In genomic region chr1:230807029-230807428, GRCh38 we compare ENCODE assay signal across 17 cellular contexts. TPM values are rescaled to one million over a fixed set of nuclear protein-coding genes. Genes with fewer than 3 reads are reported as not detected.
DNase-seq lines count a peak whose midpoint lies in the region; ATAC-seq and TF ChIP-seq lines count a peak whose summit lies in the region.
"Had no signal": no experiment of that assay in that cellular context is flagged by ENCODE, and none has a peak within 500 bp of the region (broad histone marks: within the 10 kb centered on the region; RNA-seq: fewer than 3 reads in every experiment).

No MANE protein-coding gene starts in this region.

- no peaks in the 10 kb centered on the region for H3K4me1 Mint-ChIP-seq in activated naive CD4-positive, alpha-beta T cell treated with anti-CD3 and anti-CD28 coated beads, Interleukin-2, amount 10 ng/mL, durations not matched to agents 7 days and 5 days

- CTCF ChIA-PET in activated naive CD4-positive, alpha-beta T cell treated with anti-CD3 and anti-CD28 coated beads, Interleukin-2, amount 10 ng/mL, durations not matched to agents 7 days and 5 days (lab: Charles Lee): interaction anchor here (1.3 kb wide), 1 partner anchor 8 kb away, joined by 4 read pairs; no protein-coding TSS in a partner anchor

- H3K4me1 ChIP-seq in right cardiac atrium (ENCODE audit: control insufficient read depth, insufficient read depth, low read length): peaks cover 12% of the 10 kb centered on the region
- H3K4me1 ChIP-seq in rectal smooth muscle tissue (ENCODE audit: control insufficient read depth, insufficient read depth, low read length): no peaks in the 10 kb centered on the region
- no peaks in the 10 kb centered on the region for H3K4me1 ChIP-seq in hepatocyte (ENCODE audit: insufficient read depth)

- H3K36me3 Mint-ChIP-seq in activated naive CD4-positive, alpha-beta T cell treated with anti-CD3 and anti-CD28 coated beads, Interleukin-2, amount 10 ng/mL, durations not matched to agents 7 days and 5 days: no peaks in the 10 kb centered on the region

- no peak overlapping the region for H3K9ac ChIP-seq in rectal smooth muscle tissue (ENCODE audit: low read length)

- no peak overlapping the region for H3K27ac Mint-ChIP-seq in activated naive CD4-positive, alpha-beta T cell treated with anti-CD3 and anti-CD28 coated beads, Interleukin-2, amount 10 ng/mL, durations not matched to agents 7 days and 5 days
- H3K27ac Mint-ChIP-seq: effector memory CD8-positive, alpha-beta T cell had no signal

- peaks cover 2% of the 10 kb centered on the region for H3K9me3 Mint-ChIP-seq in activated naive CD4-positive, alpha-beta T cell treated with anti-CD3 and anti-CD28 coated beads, Interleukin-2, amount 10 ng/mL, durations not matched to agents 7 days and 5 days
- H3K9me3 Mint-ChIP-seq: effector memory CD8-positive, alpha-beta T cell had no signal

- H3K4me2 ChIP-seq in hepatocyte: no peak overlapping the region

- H3K79me2 ChIP-seq in hepatocyte: no peaks in the 10 kb centered on the region

- H3K9me3 ChIP-seq in MG63 (no peaks in the 10 kb centered on the region), right cardiac atrium (ENCODE audit: control insufficient read depth, low read length) (no peaks in the 10 kb centered on the region), hepatocyte (ENCODE audit: low read depth) (peaks cover 5% of the 10 kb centered on the region)

- DNase-seq in MG63 (peak; percentile 85), cerebellum (ENCODE audit: low spot score) (peak; percentile 31), right cardiac atrium (peak; percentile 69 to 80 (median 79)), hepatocyte (ENCODE audit: low spot score) (no peak)
- DNase-seq in activated naive CD4-positive, alpha-beta T cell treated with anti-CD3 and anti-CD28 coated beads, Interleukin-2, amount 10 ng/mL, durations not matched to agents 7 days and 5 days: no peak
- DNase-seq: brain microvascular endothelial cell; effector memory CD8-positive, alpha-beta T cell; IMR-90; NCI-H2227 treated with DMSO at 0.1 percent for 48 hours; PC-3; trophoblast cell had no signal

- no peak overlapping the region for H2AFZ ChIP-seq in hepatocyte

- H3K27ac ChIP-seq in right cardiac atrium (ENCODE audit: low read length) (peak overlapping the region; percentile 75), rectal smooth muscle tissue (ENCODE audit: low read depth, low read length) (peak overlapping the region; percentile 58), hepatocyte (no peak overlapping the region)
- H3K27ac ChIP-seq: brain microvascular endothelial cell had no signal

- no peak for TF ChIP-seq CTCF in hepatocyte (IDR thresholded peaks at IDR 0.05; ENCODE audit: poor library complexity)

- H3K4me3 Mint-ChIP-seq in activated naive CD4-positive, alpha-beta T cell treated with anti-CD3 and anti-CD28 coated beads, Interleukin-2, amount 10 ng/mL, durations not matched to agents 7 days and 5 days: no peak overlapping the region
- H3K4me3 Mint-ChIP-seq: effector memory CD8-positive, alpha-beta T cell had no signal

- intact Hi-C loops in right cardiac atrium (cut with DNase I): loop anchor here in 1 of 4 donors (10.0 kb wide), 1 partner anchor 58 kb away; the partner anchor contains the start of gene C1orf198

- ATAC-seq in right cardiac atrium: peak; percentile 93 to 94
- ATAC-seq in SK-N-SH treated with all-trans-retinoic acid at 6 μM for 48 hours: no peak; the same call in 2 of the 3 replicates
- no peak for ATAC-seq in GM19023 (IDR thresholded peaks at IDR 0.05; ENCODE audit: unreplicated experiment)
- ATAC-seq: effector memory CD8-positive, alpha-beta T cell; GM12878; HCT116; PC-3 had no signal

- WGBS in right cardiac atrium: 69% methylated on average over 5 of the region's 5 CpGs
- 95% methylated on average over 5 of the region's 5 CpGs for WGBS in hepatocyte (ENCODE audit: low lambda C conversion rate, missing lambda C conversion rate)

- no peaks in the 10 kb centered on the region for H4K20me1 ChIP-seq in hepatocyte (ENCODE audit: insufficient read depth, poor library complexity, severe bottlenecking)

- no peaks in the 10 kb centered on the region for H3K27me3 Mint-ChIP-seq in activated naive CD4-positive, alpha-beta T cell treated with anti-CD3 and anti-CD28 coated beads, Interleukin-2, amount 10 ng/mL, durations not matched to agents 7 days and 5 days

- H3K4me3 ChIP-seq in MG63 (no peak overlapping the region), right cardiac atrium (ENCODE audit: low read length) (no peak overlapping the region), rectal smooth muscle tissue (ENCODE audit: low read length) (no peak overlapping the region), hepatocyte (no peak overlapping the region)
- H3K4me3 ChIP-seq: GM12878 had no signal

- H3K9me2 ChIP-seq in hepatocyte (replicated peaks; ENCODE audit: insufficient read depth): no peaks in the 10 kb centered on the region

- no peaks in the 10 kb centered on the region for H3K36me3 ChIP-seq in MG63
- no peaks in the 10 kb centered on the region for H3K36me3 ChIP-seq in rectal smooth muscle tissue (ENCODE audit: control insufficient read depth, insufficient read depth, low read length)
- no peaks in the 10 kb centered on the region for H3K36me3 ChIP-seq in hepatocyte (replicated peaks; ENCODE audit: insufficient read depth, low read depth)
- H3K36me3 ChIP-seq: brain microvascular endothelial cell had no signal

- no peaks in the 10 kb centered on the region for H3K27me3 ChIP-seq in MG63
- H3K27me3 ChIP-seq in right cardiac atrium (ENCODE audit: control insufficient read depth, insufficient read depth): no peaks in the 10 kb centered on the region
- no peaks in the 10 kb centered on the region for H3K27me3 ChIP-seq in rectal smooth muscle tissue (ENCODE audit: control insufficient read depth, insufficient read depth, low read length)
- no peaks in the 10 kb centered on the region for H3K27me3 ChIP-seq in hepatocyte
- H3K27me3 ChIP-seq: brain microvascular endothelial cell had no signal

TF ChIP-seq in SK-N-SH treated with all-trans-retinoic acid at 6 μM for 48 hours, 23 proteins besides CTCF, POLR2A, EP300 and RAD21 (continues in another document):
- TF ChIP-seq POU6F1 (CRISPR knock-in tag; IDR thresholded peaks at IDR 0.05; ENCODE audit: borderline replicate concordance, low read depth): no peak
- TF ChIP-seq PATZ1 (CRISPR knock-in tag; IDR thresholded peaks at IDR 0.05; ENCODE audit: borderline replicate concordance): no peak
- TF ChIP-seq RARB (CRISPR knock-in tag; IDR thresholded peaks at IDR 0.05): no peak
- TF ChIP-seq ZNF565 (CRISPR knock-in tag; conservative IDR thresholded peaks at IDR 0.05; ENCODE audit: low read depth): no peak
- TF ChIP-seq ZC3H10 (CRISPR knock-in tag; IDR thresholded peaks at IDR 0.05): no peak
- no peak for TF ChIP-seq ESRRG (CRISPR knock-in tag; IDR thresholded peaks at IDR 0.05)

RNA-seq across cellular contexts. Expression of gene CAPN9, which starts 59.8 kb away (rescaled TPM):
- not detected in 2 replicates for total RNA-seq in MG63 (2014; rRNA removed; shearing (Covaris generic); ENCODE audit: low replicate concordance)
- not detected for total RNA-seq in cerebellum
- total RNA-seq in right cardiac atrium: under 1 TPM; 0.23 to 0.53 (median 0.28) TPM
- polyA plus RNA-seq in right cardiac atrium: 0.25 TPM
- 3.1 and 3.7 TPM in 2 replicates for total RNA-seq in hepatocyte
- polyA plus RNA-seq in hepatocyte: 0.68 and 0.98 TPM in 2 replicates
- total RNA-seq: GM12878, IMR-90, PC-3, pulmonary artery endothelial cell had no signal
- polyA plus RNA-seq: GM12878, IMR-90 had no signal

Comparison
In these comparisons a context has a peak if more than half of its experiments do, and no peak if none do; other contexts are left out.
1. DNase-seq: peak in MG63 (single experiment), cerebellum (single experiment) and right cardiac atrium (3 of 3); none in activated naive CD4-positive, alpha-beta T cell treated with anti-CD3 and anti-CD28 coated beads, Interleukin-2, amount 10 ng/mL, durations not matched to agents 7 days and 5 days (single experiment) and hepatocyte (single experiment).
2. ATAC-seq: peak in right cardiac atrium (2 of 2); none in SK-N-SH treated with all-trans-retinoic acid at 6 μM for 48 hours (single experiment) and GM19023 (single experiment).